Comparison of ENCODE assay signal across 17 cellular contexts in the genomic region with DNA sequence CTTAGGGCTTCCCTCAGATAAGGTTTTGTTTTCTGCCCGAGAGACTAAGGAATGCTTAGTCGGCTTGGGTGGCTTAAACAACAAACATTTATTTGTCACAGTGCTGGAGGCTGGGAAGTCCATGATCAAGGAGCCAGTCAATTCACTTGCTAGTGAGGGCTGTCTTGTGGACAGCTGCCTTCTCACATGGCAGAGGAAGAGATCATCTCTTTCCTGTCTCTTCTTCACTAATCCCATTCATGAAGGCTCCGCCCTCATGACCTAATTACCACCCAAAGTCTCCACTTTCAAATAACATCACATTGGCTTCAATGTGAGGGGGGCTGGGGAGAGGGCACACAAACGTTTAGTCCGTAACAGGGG.
"Had no signal": no experiment of that assay in that cellular context is flagged by ENCODE, and none has a peak within 500 bp of the region (broad histone marks: within the 10 kb centered on the region; RNA-seq: fewer than 3 reads in every experiment).

No MANE protein-coding gene starts in this region.

- DNase-seq: activated CD4-positive, alpha-beta memory T cell treated with anti-CD3 and anti-CD28 coated beads for 36 hours; activated CD4-positive, alpha-beta T cell treated with anti-CD3 and anti-CD28 coated beads for 48 hours; activated effector memory CD4-positive, alpha-beta T cell treated with Interleukin-2 at 50 U/mL for 16 hours; activated naive CD4-positive, alpha-beta T cell treated with anti-CD3 and anti-CD28 coated beads for 36 hours; activated T-cell treated with anti-CD3 and anti-CD28 coated beads, Interleukin-2, amount 50 U/mL, for 48 hours; amygdala; cerebellar nuclear complex; left ventricle myocardium inferior; mammary epithelial cell; midbrain; nephron progenitor cell; nucleus accumbens; small intestine; stimulated activated CD4-positive, alpha-beta T cell treated with anti-CD3 and anti-CD28 coated beads, Interleukin-15, amount 100 ng/mL, for 24 hours; stimulated activated naive B cell treated with anti-CD40 and anti-IgM and Interleukin-4, amounts not matched to agents 10 μg/mL and 1 μg/mL and 100 μg/mL, for 72 hours; T-helper 9 cell; transverse colon had no signal

- ATAC-seq: stimulated activated naive B cell treated with anti-CD40 and anti-IgM and Interleukin-4, amounts not matched to agents 10 μg/mL and 1 μg/mL and 100 μg/mL, for 72 hours had no signal
